ENCODE assay signal across 26 cellular contexts in genomic region chr5:116522737-116523136, GRCh38. TPM values are rescaled to one million over a fixed set of nuclear protein-coding genes. Genes with fewer than 3 reads are reported as not detected.
"Had no signal": no experiment of that assay in that cellular context is flagged by ENCODE, and none has a peak within 500 bp of the region (broad histone marks: within the 10 kb centered on the region; RNA-seq: fewer than 3 reads in every experiment).

No MANE protein-coding gene starts in this region.

- H3K4me3 Mint-ChIP-seq: activated CD4-positive, alpha-beta memory T cell treated with anti-CD3 and anti-CD28 coated beads, Interleukin-2, amount 10 ng/mL, durations not matched to agents 7 days and 5 days; activated CD4-positive, alpha-beta T cell treated with anti-CD3 and anti-CD28 coated beads, Interleukin-2, amount 10 ng/mL, durations not matched to agents 24 days and 14 days; activated naive CD4-positive, alpha-beta T cell treated with anti-CD3 and anti-CD28 coated beads, Interleukin-2, amount 10 ng/mL, durations not matched to agents 7 days and 5 days; activated naive CD8-positive, alpha-beta T cell treated with anti-CD3 and anti-CD28 coated beads, Interleukin-2, amount 10 ng/mL, durations not matched to agents 7 days and 5 days; activated T-cell treated with anti-CD3 and anti-CD28 coated beads, Interleukin-2, amount 50 U/mL, for 24 hours; effector memory CD8-positive, alpha-beta T cell; immature natural killer cell; naive thymus-derived CD8-positive, alpha-beta T cell had no signal

- H3K27ac ChIP-seq: ascending aorta, brain microvascular endothelial cell, gastroesophageal sphincter, spleen, thoracic aorta, upper lobe of left lung, vagina, WERI-Rb-1 had no signal

- H3K4me3 ChIP-seq: ascending aorta, gastroesophageal sphincter, spleen, thoracic aorta, upper lobe of left lung, vagina had no signal

- H3K27ac Mint-ChIP-seq: activated CD4-positive, alpha-beta memory T cell treated with anti-CD3 and anti-CD28 coated beads, Interleukin-2, amount 10 ng/mL, durations not matched to agents 7 days and 5 days; activated CD4-positive, alpha-beta T cell treated with anti-CD3 and anti-CD28 coated beads, Interleukin-2, amount 10 ng/mL, durations not matched to agents 24 days and 14 days; activated naive CD4-positive, alpha-beta T cell treated with anti-CD3 and anti-CD28 coated beads, Interleukin-2, amount 10 ng/mL, durations not matched to agents 7 days and 5 days; activated naive CD8-positive, alpha-beta T cell treated with anti-CD3 and anti-CD28 coated beads, Interleukin-2, amount 10 ng/mL, durations not matched to agents 7 days and 5 days; activated T-cell treated with anti-CD3 and anti-CD28 coated beads, Interleukin-2, amount 50 U/mL, for 24 hours; effector memory CD8-positive, alpha-beta T cell; immature natural killer cell; naive thymus-derived CD8-positive, alpha-beta T cell had no signal

- ATAC-seq: effector memory CD8-positive, alpha-beta T cell; gastroesophageal sphincter; naive thymus-derived CD8-positive, alpha-beta T cell; right cardiac atrium; stimulated activated naive CD8-positive, alpha-beta T cell treated with anti-CD3 and anti-CD28 coated beads, Interleukin-15, Interleukin-2, amounts not matched to agents 100 U/mL and 50 U/mL, for 24 hours had no signal

- H3K9me3 Mint-ChIP-seq: activated CD4-positive, alpha-beta memory T cell treated with anti-CD3 and anti-CD28 coated beads, Interleukin-2, amount 10 ng/mL, durations not matched to agents 7 days and 5 days; activated CD4-positive, alpha-beta T cell treated with anti-CD3 and anti-CD28 coated beads, Interleukin-2, amount 10 ng/mL, durations not matched to agents 24 days and 14 days; activated naive CD4-positive, alpha-beta T cell treated with anti-CD3 and anti-CD28 coated beads, Interleukin-2, amount 10 ng/mL, durations not matched to agents 7 days and 5 days; activated naive CD8-positive, alpha-beta T cell treated with anti-CD3 and anti-CD28 coated beads, Interleukin-2, amount 10 ng/mL, durations not matched to agents 7 days and 5 days; activated T-cell treated with anti-CD3 and anti-CD28 coated beads, Interleukin-2, amount 50 U/mL, for 24 hours; effector memory CD8-positive, alpha-beta T cell; naive thymus-derived CD8-positive, alpha-beta T cell had no signal

- H3K27me3 Mint-ChIP-seq: activated CD4-positive, alpha-beta T cell treated with anti-CD3 and anti-CD28 coated beads, Interleukin-2, amount 10 ng/mL, durations not matched to agents 24 days and 14 days; activated naive CD4-positive, alpha-beta T cell treated with anti-CD3 and anti-CD28 coated beads, Interleukin-2, amount 10 ng/mL, durations not matched to agents 7 days and 5 days; activated naive CD8-positive, alpha-beta T cell treated with anti-CD3 and anti-CD28 coated beads, Interleukin-2, amount 10 ng/mL, durations not matched to agents 7 days and 5 days; activated T-cell treated with anti-CD3 and anti-CD28 coated beads, Interleukin-2, amount 50 U/mL, for 24 hours; effector memory CD8-positive, alpha-beta T cell; naive thymus-derived CD8-positive, alpha-beta T cell had no signal

- H3K27me3 ChIP-seq: ascending aorta, brain microvascular endothelial cell, gastroesophageal sphincter, spleen, upper lobe of left lung, vagina had no signal

- H3K36me3 ChIP-seq: ascending aorta, brain microvascular endothelial cell, gastroesophageal sphincter, spleen, thoracic aorta, upper lobe of left lung, vagina, WERI-Rb-1 had no signal

- H3K4me1 ChIP-seq: ascending aorta, spleen had no signal

- H3K4me1 Mint-ChIP-seq: activated CD4-positive, alpha-beta memory T cell treated with anti-CD3 and anti-CD28 coated beads, Interleukin-2, amount 10 ng/mL, durations not matched to agents 7 days and 5 days; activated CD4-positive, alpha-beta T cell treated with anti-CD3 and anti-CD28 coated beads, Interleukin-2, amount 10 ng/mL, durations not matched to agents 24 days and 14 days; activated naive CD4-positive, alpha-beta T cell treated with anti-CD3 and anti-CD28 coated beads, Interleukin-2, amount 10 ng/mL, durations not matched to agents 7 days and 5 days; activated naive CD8-positive, alpha-beta T cell treated with anti-CD3 and anti-CD28 coated beads, Interleukin-2, amount 10 ng/mL, durations not matched to agents 7 days and 5 days; immature natural killer cell; naive thymus-derived CD8-positive, alpha-beta T cell had no signal

- H3K36me3 Mint-ChIP-seq: activated naive CD4-positive, alpha-beta T cell treated with anti-CD3 and anti-CD28 coated beads, Interleukin-2, amount 10 ng/mL, durations not matched to agents 7 days and 5 days; activated naive CD8-positive, alpha-beta T cell treated with anti-CD3 and anti-CD28 coated beads, Interleukin-2, amount 10 ng/mL, durations not matched to agents 7 days and 5 days had no signal

- H3K9me3 ChIP-seq: ascending aorta, gastroesophageal sphincter, spleen, thoracic aorta, upper lobe of left lung, vagina had no signal

- DNase-seq: activated CD4-positive, alpha-beta memory T cell treated with anti-CD3 and anti-CD28 coated beads, Interleukin-2, amount 10 ng/mL, durations not matched to agents 7 days and 5 days; activated CD4-positive, alpha-beta T cell treated with anti-CD3 and anti-CD28 coated beads, Interleukin-2, amount 10 ng/mL, durations not matched to agents 24 days and 14 days; activated CD4-positive, CD25-positive, alpha-beta regulatory T cell treated with anti-CD3 and anti-CD28 coated beads, Interleukin-2, amount 50 U/mL, for 72 hours; activated CD8-positive, alpha-beta memory T cell treated with anti-CD3 and anti-CD28 coated beads, Interleukin-2, amount 50 U/mL, for 48 hours; activated gamma-delta T cell; activated naive CD4-positive, alpha-beta T cell treated with anti-CD3 and anti-CD28 coated beads, Interleukin-2, amount 10 ng/mL, durations not matched to agents 7 days and 5 days; activated naive CD8-positive, alpha-beta T cell treated with anti-CD3 and anti-CD28 coated beads, Interleukin-2, amount 10 ng/mL, durations not matched to agents 7 days and 5 days; activated T-cell treated with anti-CD3 and anti-CD28 coated beads, Interleukin-2, amount 50 U/mL, for 24 hours; brain microvascular endothelial cell; cortex of kidney; effector memory CD8-positive, alpha-beta T cell; head of caudate nucleus; hypothalamus; immature natural killer cell; midbrain; naive thymus-derived CD8-positive, alpha-beta T cell; right cardiac atrium; spleen; stimulated activated naive CD8-positive, alpha-beta T cell treated with anti-CD3 and anti-CD28 coated beads, Interleukin-15, Interleukin-2, amounts not matched to agents 100 U/mL and 50 U/mL, for 24 hours; T1000; upper lobe of left lung; WERI-Rb-1 had no signal

RNA-seq across cellular contexts. Expression of gene SEMA6A, which starts 51.9 kb away (rescaled TPM):
- total RNA-seq: activated naive CD8-positive, alpha-beta T cell treated with anti-CD3 and anti-CD28 coated beads, Interleukin-2, amount 10 ng/mL, durations not matched to agents 7 days and 5 days; naive thymus-derived CD8-positive, alpha-beta T cell had no signal
